ENCODE assay signal across 1 cellular context in genomic region chr12:1812650-1813302, GRCh38.
TF ChIP-seq lines count a peak whose summit lies in the region.

No MANE protein-coding gene starts in this region.

TF ChIP-seq in HepG2, 621 proteins besides CTCF, POLR2A, EP300 and RAD21 (continued from another document and continues in another):
- TF ChIP-seq AFF4 (CRISPR knock-in tag; IDR thresholded peaks at IDR 0.05) (no peak), ZSCAN9 (CRISPR knock-in tag; IDR thresholded peaks at IDR 0.05; ENCODE audit: borderline replicate concordance) (peak; percentile 60; the same call in 1 of the 2 replicates), CENPBD1 (CRISPR knock-in tag; IDR thresholded peaks at IDR 0.05; ENCODE audit: borderline replicate concordance, low read depth) (no peak), PRDM4 (CRISPR knock-in tag; IDR thresholded peaks at IDR 0.05; ENCODE audit: borderline replicate concordance) (no peak), DMAP1 (CRISPR knock-in tag; IDR thresholded peaks at IDR 0.05) (peak; percentile 22; the same call in 1 of the 2 replicates), NKX3-1 (CRISPR knock-in tag; IDR thresholded peaks at IDR 0.05) (0 out of 2 replicates have a peak, but pooled peaks have one; percentile 27), ZNF225 (CRISPR knock-in tag; IDR thresholded peaks at IDR 0.05) (no peak), HMGA1 (CRISPR knock-in tag; conservative IDR thresholded peaks at IDR 0.05) (no peak), ZNF496 (CRISPR knock-in tag; IDR thresholded peaks at IDR 0.05; ENCODE audit: insufficient replicate concordance) (no peak), ZKSCAN1 (IDR thresholded peaks at IDR 0.05; ENCODE audit: low read length) (no peak), ZNF556 (CRISPR knock-in tag; IDR thresholded peaks at IDR 0.05; ENCODE audit: borderline replicate concordance) (no peak), ZNF326 (CRISPR knock-in tag; IDR thresholded peaks at IDR 0.05; ENCODE audit: borderline replicate concordance) (no peak), MXD1 (CRISPR knock-in tag; IDR thresholded peaks at IDR 0.05) (no peak), RERE (CRISPR knock-in tag; IDR thresholded peaks at IDR 0.05; ENCODE audit: low read depth) (no peak), CBX5 (CRISPR knock-in tag; IDR thresholded peaks at IDR 0.05; ENCODE audit: borderline replicate concordance) (peak; percentile 17; the same call in 1 of the 2 replicates), ZNF362 (CRISPR knock-in tag; IDR thresholded peaks at IDR 0.05; ENCODE audit: borderline replicate concordance) (no peak), CREBL2 (CRISPR knock-in tag; IDR thresholded peaks at IDR 0.05; ENCODE audit: borderline replicate concordance) (0 out of 2 replicates have a peak, but pooled peaks have one; percentile 37), PHF5A (CRISPR knock-in tag; IDR thresholded peaks at IDR 0.05; ENCODE audit: low read depth, unreplicated experiment) (no peak), ZNF746 (CRISPR knock-in tag; IDR thresholded peaks at IDR 0.05) (no peak), ZGPAT (CRISPR knock-in tag; IDR thresholded peaks at IDR 0.05) (peak; percentile 62; the same call in 1 of the 2 replicates), HDAC2 (CRISPR knock-in tag; IDR thresholded peaks at IDR 0.05) (peak; percentile 58; the same call in 1 of the 2 replicates), ELF3 (CRISPR knock-in tag; IDR thresholded peaks at IDR 0.05) (peak; percentile 87), ISX (CRISPR knock-in tag; conservative IDR thresholded peaks at IDR 0.05) (no peak), ZNF740 (CRISPR knock-in tag; IDR thresholded peaks at IDR 0.05) (no peak), ZNF33A (CRISPR knock-in tag; IDR thresholded peaks at IDR 0.05; ENCODE audit: borderline replicate concordance) (no peak), ATF7-NPFF (CRISPR knock-in tag; IDR thresholded peaks at IDR 0.05; ENCODE audit: low read depth) (no peak), ZNF503 (CRISPR knock-in tag; IDR thresholded peaks at IDR 0.05) (no peak; the same call in 1 of the 2 replicates), CSRNP2 (CRISPR knock-in tag; conservative IDR thresholded peaks at IDR 0.05; ENCODE audit: low read depth) (no peak), TAF15 (IDR thresholded peaks at IDR 0.05; ENCODE audit: low read depth, low read length, poor library complexity, severe bottlenecking) (no peak), TBX2 (CRISPR knock-in tag; IDR thresholded peaks at IDR 0.05; ENCODE audit: borderline replicate concordance) (peak; percentile 62; the same call in 1 of the 2 replicates), FOXM1 (CRISPR knock-in tag; IDR thresholded peaks at IDR 0.05) (no peak), EEA1 (CRISPR knock-in tag; IDR thresholded peaks at IDR 0.05; ENCODE audit: borderline replicate concordance) (no peak), ZUFSP (CRISPR knock-in tag; IDR thresholded peaks at IDR 0.05; ENCODE audit: borderline replicate concordance) (no peak), ZNF230 (CRISPR knock-in tag; IDR thresholded peaks at IDR 0.05) (no peak), MED8 (CRISPR knock-in tag; IDR thresholded peaks at IDR 0.05; ENCODE audit: insufficient replicate concordance) (no peak), RCOR2 (CRISPR knock-in tag; IDR thresholded peaks at IDR 0.05) (peak; percentile 58), PRMT3 (CRISPR knock-in tag; IDR thresholded peaks at IDR 0.05; ENCODE audit: borderline replicate concordance, low read depth) (no peak)
